Comparison of ENCODE assay signal across 13 cellular contexts in the genomic region with DNA sequence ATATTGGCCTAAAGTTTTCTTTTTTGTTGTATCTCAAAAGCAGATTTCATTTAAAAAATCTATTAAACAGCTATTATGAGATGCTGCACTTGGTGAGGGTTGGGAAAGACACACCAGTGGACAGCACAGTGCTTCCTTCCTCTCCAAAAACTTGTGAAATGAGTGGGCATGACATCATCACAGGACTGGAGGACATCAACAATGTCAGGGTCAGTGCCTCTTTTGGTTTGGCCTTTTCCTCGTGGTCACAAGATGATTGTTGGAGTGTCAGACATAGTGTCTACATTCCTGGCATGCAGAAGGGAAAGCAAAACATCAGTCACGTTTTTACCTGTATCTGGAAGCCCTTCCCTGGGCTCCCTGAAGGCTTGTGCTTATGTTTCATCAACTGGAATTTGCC. TPM values are rescaled to one million over a fixed set of nuclear protein-coding genes. Genes with fewer than 3 reads are reported as not detected.
A peak's percentile ranks its signal among the peaks of the same experiment; 100 is the strongest.
DNase-seq lines count a peak whose midpoint lies in the region; ATAC-seq, FAIRE-seq and TF ChIP-seq lines count a peak whose summit lies in the region.
"Had no signal": no experiment of that assay in that cellular context is flagged by ENCODE, and none has a peak within 500 bp of the region (broad histone marks: within the 10 kb centered on the region; RNA-seq: fewer than 3 reads in every experiment).

No MANE protein-coding gene starts in this region.

- ATAC-seq in omental fat pad (ENCODE audit: low FRiP score) (peak; percentile 63), GM21529 (IDR thresholded peaks at IDR 0.05; ENCODE audit: unreplicated experiment) (no peak)
- ATAC-seq: left colon had no signal

- no peak overlapping the region for H3K4me3 ChIP-seq in foreskin fibroblast (ENCODE audit: low read depth in 1 of 2, low read length in 2 of 2)

- peak; percentile 40 for DNase-seq in AG08395 (ENCODE audit: low spot score)
- peak; percentile 9 for DNase-seq in RCC 7860 (ENCODE audit: low spot score)
- DNase-seq in foreskin fibroblast = peak; percentile 83 to 86
- no peak for DNase-seq in omental fat pad (ENCODE audit: low spot score)
- DNase-seq in DMS153 (lab: John Stamatoyannopoulos, UW) = no peak
- no peak for DNase-seq in stimulated activated CD4-positive, alpha-beta T cell treated with anti-CD3 and anti-CD28 coated beads, Interleukin-2, amount 100 ng/mL, for 48 hours
- DNase-seq in NCI-H1417 (lab: John Stamatoyannopoulos, UW) = no peak
- DNase-seq: activated effector memory CD4-positive, alpha-beta T cell treated with Interleukin-2 at 50 U/mL for 16 hours; left colon; NCI-H1092; NCI-H2227 treated with DMSO at 0.1 percent for 48 hours; nephron progenitor cell had no signal

- FAIRE-seq in RCC 7860 (lab: Jason Lieb, UNC) = no peak

- TF ChIP-seq CTCF in foreskin fibroblast (IDR thresholded peaks at IDR 0.05; ENCODE audit: low read depth, low read length) = no peak
- TF ChIP-seq CTCF in omental fat pad (IDR thresholded peaks at IDR 0.05) = no peak

RNA-seq across cellular contexts. Expression of gene IL1R2, which starts 49.6 kb away (rescaled TPM):
- 100 to 1,000 TPM in 1 of 4 donors, 10 to 100 TPM in 3; 12.2 to 207 (median 32.1) TPM for total RNA-seq in omental fat pad

Comparison
In these comparisons a context has a peak if more than half of its experiments do, and no peak if none do; other contexts are left out.
1. DNase-seq: peak in AG08395 (single experiment), RCC 7860 (single experiment) and foreskin fibroblast (2 of 2); none in omental fat pad (single experiment), DMS153 (single experiment), stimulated activated CD4-positive, alpha-beta T cell treated with anti-CD3 and anti-CD28 coated beads, Interleukin-2, amount 100 ng/mL, for 48 hours (0 of 2) and NCI-H1417 (0 of 3).